8 cellular contexts compared by ENCODE assay signal in the genomic region with DNA sequence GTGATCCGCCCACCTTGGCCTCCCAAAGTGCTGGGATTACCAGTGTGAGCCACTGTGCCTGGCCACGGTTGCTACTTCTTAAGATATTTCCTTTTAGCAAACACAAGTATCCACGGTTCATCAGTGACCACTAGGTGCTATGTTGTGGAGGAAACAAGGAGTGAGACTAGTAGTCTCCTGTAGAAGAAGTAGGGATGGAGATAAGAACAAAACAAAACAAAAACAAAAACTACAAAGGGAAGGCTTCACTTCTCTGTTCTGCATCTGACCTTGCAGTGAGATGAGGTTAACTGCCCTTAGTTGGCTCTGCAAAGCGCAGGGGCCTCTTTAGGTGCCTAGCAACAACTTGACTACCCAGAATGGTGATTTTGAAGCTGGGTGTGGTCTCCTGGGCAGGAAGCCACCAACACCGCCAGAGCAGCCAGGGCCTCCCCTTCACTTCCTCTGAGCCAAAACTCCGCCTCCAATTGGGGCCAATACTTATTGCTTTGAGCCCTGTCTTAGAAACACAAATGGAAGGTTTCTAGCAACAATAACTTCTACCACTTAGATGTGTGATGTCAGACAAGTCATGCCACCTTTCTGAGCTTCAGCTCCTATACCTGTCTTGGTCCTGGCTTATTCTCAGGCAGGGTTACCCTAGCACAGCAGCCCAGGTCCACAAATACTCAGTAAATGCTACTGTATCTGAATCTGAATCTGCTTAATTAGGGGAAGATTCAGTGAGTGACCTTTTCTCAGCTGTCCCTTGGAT. TPM values are rescaled to one million over a fixed set of nuclear protein-coding genes. Genes with fewer than 3 reads are reported as not detected.
DNase-seq lines count a peak whose midpoint lies in the region; ATAC-seq and TF ChIP-seq lines count a peak whose summit lies in the region.

No MANE protein-coding gene starts in this region.

- H3K27ac ChIP-seq in fibroblast of lung (ENCODE audit: insufficient read depth, low read length): no peak overlapping the region

- no peaks in the 10 kb centered on the region for H3K36me3 Mint-ChIP-seq in activated CD8-positive, alpha-beta memory T cell treated with anti-CD3 and anti-CD28 coated beads, Interleukin-2, amount 10 ng/mL, durations not matched to agents 7 days and 5 days

- CTCF ChIA-PET in activated CD8-positive, alpha-beta memory T cell treated with anti-CD3 and anti-CD28 coated beads, Interleukin-2, amount 10 ng/mL, durations not matched to agents 7 days and 5 days (lab: Charles Lee): interaction anchor here (0.6 to 5.0 kb wide), 10 partner anchors 11 to 1406 kb away, joined by 3 to 56 read pairs (median 4); partner anchors contain the start of gene CDC42

- peak overlapping the region; percentile 92 for H3K27ac Mint-ChIP-seq in activated CD8-positive, alpha-beta memory T cell treated with anti-CD3 and anti-CD28 coated beads, Interleukin-2, amount 10 ng/mL, durations not matched to agents 7 days and 5 days

- H3K4me3 Mint-ChIP-seq in activated CD8-positive, alpha-beta memory T cell treated with anti-CD3 and anti-CD28 coated beads, Interleukin-2, amount 10 ng/mL, durations not matched to agents 7 days and 5 days: peak overlapping the region; percentile 77

- H3K27me3 Mint-ChIP-seq in activated CD8-positive, alpha-beta memory T cell treated with anti-CD3 and anti-CD28 coated beads, Interleukin-2, amount 10 ng/mL, durations not matched to agents 7 days and 5 days: no peaks in the 10 kb centered on the region

- H3K4me2 ChIP-seq in fibroblast of lung (ENCODE audit: extremely low read depth, insufficient read depth, low read length): peak overlapping the region; percentile 69

- peak; percentile 89 for ATAC-seq in HG03103 (IDR thresholded peaks at IDR 0.05; ENCODE audit: low read depth, unreplicated experiment)
- peak; percentile 98 for ATAC-seq in activated CD8-positive, alpha-beta memory T cell treated with anti-CD3 and anti-CD28 coated beads, Interleukin-2, amount 10 ng/mL, durations not matched to agents 7 days and 5 days

- peaks cover 41% of the 10 kb centered on the region for H3K4me1 Mint-ChIP-seq in activated CD8-positive, alpha-beta memory T cell treated with anti-CD3 and anti-CD28 coated beads, Interleukin-2, amount 10 ng/mL, durations not matched to agents 7 days and 5 days

- no peaks in the 10 kb centered on the region for H3K79me2 ChIP-seq in fibroblast of lung (ENCODE audit: control insufficient read depth, insufficient read depth, low read length)

- no peaks in the 10 kb centered on the region for H3K36me3 ChIP-seq in fibroblast of lung (ENCODE audit: control insufficient read depth, insufficient read depth, low read length)

- peak; percentile 54 for TF ChIP-seq POLR2A in GM18951 (IDR thresholded peaks at IDR 0.05; ENCODE audit: extremely low read depth, insufficient read depth, insufficient read length)

- H3K27me3 ChIP-seq in fibroblast of lung (ENCODE audit: control insufficient read depth, insufficient read depth, low read length): no peaks in the 10 kb centered on the region

- H3K4me3 ChIP-seq in AG10803 (ENCODE audit: low read length) (no peak overlapping the region), fibroblast of lung (replicated peaks in 1 of 4; ENCODE audit: control extremely low read depth in 1 of 4, insufficient read depth in 1 of 4, low read depth in 3 of 4, low read length in 4 of 4) (peak overlapping the region in 1 of 4 experiments; percentile 11)

- DNase-seq in AG10803 (ENCODE audit: low read depth): peak; percentile 54
- DNase-seq in NK-92 (lab: John Stamatoyannopoulos, UW; ENCODE audit: unreplicated experiment): peak; percentile 43
- peak; percentile 98 for DNase-seq in activated CD8-positive, alpha-beta memory T cell treated with anti-CD3 and anti-CD28 coated beads, Interleukin-2, amount 10 ng/mL, durations not matched to agents 7 days and 5 days
- peak; percentile 59 to 89 for DNase-seq in fibroblast of lung (ENCODE audit: low read depth in 2 of 2)
- peak; percentile 60 for DNase-seq in renal cortical epithelial cell (ENCODE audit: low read depth)
- DNase-seq in occipital lobe (lab: John Stamatoyannopoulos, UW): no peak

- peaks cover 5% of the 10 kb centered on the region for H3K4me1 ChIP-seq in fibroblast of lung (ENCODE audit: control insufficient read depth, extremely low read depth, insufficient read depth, low read length)

- TF ChIP-seq CTCF in AG10803 (conservative IDR thresholded peaks at IDR 0.05; ENCODE audit: low read length): no peak
- no peak for TF ChIP-seq CTCF in fibroblast of lung (conservative IDR thresholded peaks at IDR 0.05 in 1 of 2, IDR thresholded peaks at IDR 0.05 in 1 of 2; ENCODE audit: low read depth in 1 of 2, low read length in 2 of 2)

- no peaks in the 10 kb centered on the region for H3K9me3 ChIP-seq in fibroblast of lung (ENCODE audit: control insufficient read depth, insufficient read depth, low read depth, low read length)

- H3K9ac ChIP-seq in fibroblast of lung (ENCODE audit: insufficient read depth, low read length): no peak overlapping the region

- H3K9me3 Mint-ChIP-seq in activated CD8-positive, alpha-beta memory T cell treated with anti-CD3 and anti-CD28 coated beads, Interleukin-2, amount 10 ng/mL, durations not matched to agents 7 days and 5 days (ENCODE audit: low read depth): no peaks in the 10 kb centered on the region

- H2AFZ ChIP-seq in fibroblast of lung (ENCODE audit: low read length): peak overlapping the region; percentile 63

- H4K20me1 ChIP-seq in fibroblast of lung (ENCODE audit: control insufficient read depth, extremely low read depth, insufficient read depth, low read length): no peaks in the 10 kb centered on the region

- in situ Hi-C loops in GM18951 (cut with MboI; ENCODE audit: low sequenced_read_pairs, unreplicated experiment): no loop called here

RNA-seq across cellular contexts. Expression of gene CDC42, which starts 12.7 kb away (rescaled TPM):
- total RNA-seq in activated CD8-positive, alpha-beta memory T cell treated with anti-CD3 and anti-CD28 coated beads, Interleukin-2, amount 10 ng/mL, durations not matched to agents 7 days and 5 days: 100 to 1,000 TPM; 254 to 340 TPM
- total RNA-seq in fibroblast of lung: 143 and 325 TPM in 2 replicates
- 400 and 446 TPM in 2 replicates for polyA plus RNA-seq in fibroblast of lung
- 296 and 322 TPM in 2 replicates for polyA plus RNA-seq in fibroblast of lung (2012)
- 74.6 and 97.5 TPM in 2 replicates for polyA minus RNA-seq in fibroblast of lung (ENCODE audit: low replicate concordance)
- 233 and 926 TPM in 2 replicates for total RNA-seq in renal cortical epithelial cell
- 765 TPM for total RNA-seq in occipital lobe

RNA-seq across cellular contexts. Expression of gene CELA3A, which starts 38.3 kb away (rescaled TPM):
- not detected for total RNA-seq in activated CD8-positive, alpha-beta memory T cell treated with anti-CD3 and anti-CD28 coated beads, Interleukin-2, amount 10 ng/mL, durations not matched to agents 7 days and 5 days
- total RNA-seq in fibroblast of lung (not detected in 2 replicates), renal cortical epithelial cell (not detected in 2 replicates), occipital lobe (not detected)
- polyA plus RNA-seq in fibroblast of lung: not detected in 2 replicates
- not detected in 2 replicates for polyA plus RNA-seq in fibroblast of lung (2012)
- not detected in 2 replicates for polyA minus RNA-seq in fibroblast of lung (ENCODE audit: low replicate concordance)
